24 cellular contexts compared by ENCODE assay signal in the genomic region with DNA sequence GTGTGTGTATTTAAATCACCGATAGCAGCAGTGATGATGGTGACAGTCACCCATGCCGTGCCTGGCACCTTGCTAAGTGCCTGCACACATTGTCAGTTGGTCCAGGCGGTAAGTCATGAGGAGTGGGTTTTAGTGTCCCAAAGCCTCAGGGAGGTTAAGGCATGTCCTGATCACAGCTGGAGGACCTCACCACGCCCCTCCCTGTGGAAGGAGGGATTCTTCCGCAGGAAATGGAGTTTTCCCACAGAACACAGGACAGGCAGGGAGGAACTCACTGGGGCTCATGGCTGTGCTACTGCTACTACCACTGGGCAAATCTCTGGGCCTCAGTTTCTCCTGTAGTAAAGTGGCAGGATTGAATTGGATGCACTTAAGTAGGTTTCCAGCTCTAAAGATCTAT.
A peak's percentile ranks its signal among the peaks of the same experiment; 100 is the strongest.
DNase-seq lines count a peak whose midpoint lies in the region; ATAC-seq and TF ChIP-seq lines count a peak whose summit lies in the region.
"Had no signal": no experiment of that assay in that cellular context is flagged by ENCODE, and none has a peak within 500 bp of the region (broad histone marks: within the 10 kb centered on the region; RNA-seq: fewer than 3 reads in every experiment).

No MANE protein-coding gene starts in this region.

- DNase-seq in cardiac muscle cell (ENCODE audit: low read depth in 1 of 2, low spot score in 1 of 2), result no peak
- DNase-seq in Right ventricle myocardium inferior (ENCODE audit: missing footprints), result no peak
- DNase-seq in heart right ventricle, result no peak
- peak; percentile 45 for DNase-seq in mesenteric fat pad (ENCODE audit: low spot score)
- no peak for DNase-seq in stimulated activated naive B cell treated with anti-CD40 and anti-IgM and Interleukin-4, amounts not matched to agents 10 μg/mL and 1 μg/mL and 100 μg/mL, for 72 hours
- DNase-seq in activated CD4-positive, alpha-beta T cell treated with anti-CD3 and anti-CD28 coated beads, Interleukin-2, amount 10 ng/mL, durations not matched to agents 7 days and 5 days, result no peak
- DNase-seq in NCI-H524 (lab: John Stamatoyannopoulos, UW), result no peak
- DNase-seq: 8988T; AML-193; C1 segment of cervical spinal cord; CD8-positive, alpha-beta T cell; DMS153; GOT3; KG1; NCI-H1092 treated with DMSO at 0.1 percent for 48 hours; NCI-H1436 treated with DMSO at 0.1 percent for 48 hours; NCI-H2029; NCI-H2171; NCI-H345; NCI-H526; OCI-M1 had no signal

- CTCF ChIA-PET in activated CD4-positive, alpha-beta T cell treated with anti-CD3 and anti-CD28 coated beads, Interleukin-2, amount 10 ng/mL, durations not matched to agents 7 days and 5 days (lab: Charles Lee), result no interaction called here

- WGBS in heart right ventricle, 2 donors, result 46 to 59% methylated on average over 5 of the region's 5 CpGs

- H3K9me3 Mint-ChIP-seq in stimulated activated naive B cell treated with anti-CD40 and anti-IgM and Interleukin-4, amounts not matched to agents 10 μg/mL and 1 μg/mL and 100 μg/mL, for 72 hours, result peaks cover 2 to 7% of the 10 kb centered on the region in 2 donors
- no peaks in the 10 kb centered on the region for H3K9me3 Mint-ChIP-seq in activated CD4-positive, alpha-beta T cell treated with anti-CD3 and anti-CD28 coated beads, Interleukin-2, amount 10 ng/mL, durations not matched to agents 7 days and 5 days
- H3K9me3 Mint-ChIP-seq: CD8-positive, alpha-beta T cell had no signal

- H3K4me1 ChIP-seq in cardiac muscle cell (ENCODE audit: low read depth) (peaks cover 38% of the 10 kb centered on the region), heart right ventricle (peaks cover 8 to 67% (median 48%) of the 10 kb centered on the region in 9 donors), stomach smooth muscle (ENCODE audit: control insufficient read depth, insufficient read depth, low read length) (peaks cover 33% of the 10 kb centered on the region)

- H3K36me3 ChIP-seq in cardiac muscle cell (no peaks in the 10 kb centered on the region), heart right ventricle (peaks cover 0 to 12% (median 0%) of the 10 kb centered on the region in 9 donors), stomach smooth muscle (ENCODE audit: control insufficient read depth in 2 of 2, insufficient read depth in 2 of 2, low read length in 2 of 2) (peaks cover 3 to 8% of the 10 kb centered on the region in 2 donors)

- H3K4me3 ChIP-seq in cardiac muscle cell (no peak overlapping the region), heart right ventricle (no peak overlapping the region), stomach smooth muscle (ENCODE audit: low read length in 2 of 2) (no peak overlapping the region)

- no peak overlapping the region for H3K4me3 Mint-ChIP-seq in stimulated activated naive B cell treated with anti-CD40 and anti-IgM and Interleukin-4, amounts not matched to agents 10 μg/mL and 1 μg/mL and 100 μg/mL, for 72 hours
- no peak overlapping the region for H3K4me3 Mint-ChIP-seq in activated CD4-positive, alpha-beta T cell treated with anti-CD3 and anti-CD28 coated beads, Interleukin-2, amount 10 ng/mL, durations not matched to agents 7 days and 5 days
- H3K4me3 Mint-ChIP-seq: CD8-positive, alpha-beta T cell had no signal

- ATAC-seq in Right ventricle myocardium inferior (no peak), heart right ventricle (peak; percentile 3 to 60 (median 41))
- ATAC-seq in stimulated activated naive B cell treated with anti-CD40 and anti-IgM and Interleukin-4, amounts not matched to agents 10 μg/mL and 1 μg/mL and 100 μg/mL, for 72 hours (replicated peaks), result no peak
- ATAC-seq: CD8-positive, alpha-beta T cell; HCT116 had no signal

- H3K27me3 Mint-ChIP-seq in stimulated activated naive B cell treated with anti-CD40 and anti-IgM and Interleukin-4, amounts not matched to agents 10 μg/mL and 1 μg/mL and 100 μg/mL, for 72 hours, result no peaks in the 10 kb centered on the region
- no peaks in the 10 kb centered on the region for H3K27me3 Mint-ChIP-seq in activated CD4-positive, alpha-beta T cell treated with anti-CD3 and anti-CD28 coated beads, Interleukin-2, amount 10 ng/mL, durations not matched to agents 7 days and 5 days

- no peak overlapping the region for H3K27ac Mint-ChIP-seq in stimulated activated naive B cell treated with anti-CD40 and anti-IgM and Interleukin-4, amounts not matched to agents 10 μg/mL and 1 μg/mL and 100 μg/mL, for 72 hours
- no peak overlapping the region for H3K27ac Mint-ChIP-seq in activated CD4-positive, alpha-beta T cell treated with anti-CD3 and anti-CD28 coated beads, Interleukin-2, amount 10 ng/mL, durations not matched to agents 7 days and 5 days
- H3K27ac Mint-ChIP-seq: CD8-positive, alpha-beta T cell had no signal

- intact Hi-C loops in Right ventricle myocardium inferior (cut with DNase I), result no loop called here
- intact Hi-C loops in heart right ventricle (cut with DNase I), result no loop called here

- POLR2A ChIA-PET in activated CD4-positive, alpha-beta T cell treated with anti-CD3 and anti-CD28 coated beads, Interleukin-2, amount 10 ng/mL, durations not matched to agents 7 days and 5 days (lab: Charles Lee), result no interaction called here

- no peaks in the 10 kb centered on the region for H3K4me1 Mint-ChIP-seq in stimulated activated naive B cell treated with anti-CD40 and anti-IgM and Interleukin-4, amounts not matched to agents 10 μg/mL and 1 μg/mL and 100 μg/mL, for 72 hours
- H3K4me1 Mint-ChIP-seq in activated CD4-positive, alpha-beta T cell treated with anti-CD3 and anti-CD28 coated beads, Interleukin-2, amount 10 ng/mL, durations not matched to agents 7 days and 5 days, result no peaks in the 10 kb centered on the region

- H3K9me3 ChIP-seq in cardiac muscle cell (ENCODE audit: low read depth) (no peaks in the 10 kb centered on the region), heart right ventricle (no peaks in the 10 kb centered on the region), stomach smooth muscle (ENCODE audit: control insufficient read depth in 2 of 2, low read length in 2 of 2) (no peaks in the 10 kb centered on the region)

- no peaks in the 10 kb centered on the region for H3K27me3 ChIP-seq in cardiac muscle cell
- no peaks in the 10 kb centered on the region for H3K27me3 ChIP-seq in heart right ventricle
- no peaks in the 10 kb centered on the region for H3K27me3 ChIP-seq in stomach smooth muscle (ENCODE audit: control insufficient read depth in 1 of 2, insufficient read depth in 2 of 2, low read length in 2 of 2)

- H3K27ac ChIP-seq in cardiac muscle cell (peak overlapping the region; percentile 31), heart right ventricle (peak overlapping the region in 8 of 10 donors; percentile 7 to 82 (median 63)), stomach smooth muscle (ENCODE audit: low read length) (peak overlapping the region; percentile 1)
- H3K27ac ChIP-seq: HL-60 had no signal

- TF ChIP-seq CTCF in cardiac muscle cell (IDR thresholded peaks at IDR 0.05; ENCODE audit: low read depth, low read length), result no peak
- TF ChIP-seq CTCF in heart right ventricle (IDR thresholded peaks at IDR 0.05), result no peak

- H3K9ac ChIP-seq in stomach smooth muscle (ENCODE audit: low read length in 2 of 2), result no peak overlapping the region

- H3K36me3 Mint-ChIP-seq in stimulated activated naive B cell treated with anti-CD40 and anti-IgM and Interleukin-4, amounts not matched to agents 10 μg/mL and 1 μg/mL and 100 μg/mL, for 72 hours, result no peaks in the 10 kb centered on the region
- no peaks in the 10 kb centered on the region for H3K36me3 Mint-ChIP-seq in activated CD4-positive, alpha-beta T cell treated with anti-CD3 and anti-CD28 coated beads, Interleukin-2, amount 10 ng/mL, durations not matched to agents 7 days and 5 days (ENCODE audit: low read depth)
- H3K36me3 Mint-ChIP-seq: CD8-positive, alpha-beta T cell had no signal

Comparison
In these comparisons a context has a peak if more than half of its experiments do, and no peak if none do; other contexts are left out.
1. ATAC-seq: peak in heart right ventricle (8 of 8); none in Right ventricle myocardium inferior (single experiment) and stimulated activated naive B cell treated with anti-CD40 and anti-IgM and Interleukin-4, amounts not matched to agents 10 μg/mL and 1 μg/mL and 100 μg/mL, for 72 hours (0 of 2).
2. H3K27ac ChIP-seq: peak in every context shown above with its lines; median percentile 63 in heart right ventricle; 31 in cardiac muscle cell; 1 in stomach smooth muscle.